29 cellular contexts compared by ENCODE assay signal in the genomic region with DNA sequence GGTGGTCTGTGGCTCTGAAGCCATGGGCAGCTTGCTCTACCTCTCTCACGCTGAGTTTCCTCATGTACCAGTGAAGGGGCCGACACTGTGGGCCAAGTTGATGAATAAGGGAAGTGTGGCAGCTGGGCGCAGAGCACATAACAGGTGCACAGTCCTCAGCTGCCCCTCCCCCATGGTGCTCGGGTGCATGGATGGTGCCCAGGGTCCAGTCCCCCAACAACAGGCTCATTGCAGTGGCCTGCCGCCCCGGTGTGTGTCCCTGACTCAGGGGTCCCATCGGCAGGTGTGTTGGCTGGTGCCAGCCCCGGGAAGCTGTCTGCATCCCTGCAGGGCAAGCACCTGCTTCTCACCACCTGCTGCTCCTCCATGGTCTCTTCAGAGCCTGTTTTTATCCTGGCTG. TPM values are rescaled to one million over a fixed set of nuclear protein-coding genes. Genes with fewer than 3 reads are reported as not detected.
DNase-seq lines count a peak whose midpoint lies in the region; ATAC-seq and TF ChIP-seq lines count a peak whose summit lies in the region.
"Had no signal": no experiment of that assay in that cellular context is flagged by ENCODE, and none has a peak within 500 bp of the region (broad histone marks: within the 10 kb centered on the region; RNA-seq: fewer than 3 reads in every experiment).

No MANE protein-coding gene starts in this region.

- H3K36me3 Mint-ChIP-seq in osteocyte (ENCODE audit: unreplicated experiment): peaks cover 20% of the 10 kb centered on the region
- no peaks in the 10 kb centered on the region for H3K36me3 Mint-ChIP-seq in T-cell
- H3K36me3 Mint-ChIP-seq: activated naive CD8-positive, alpha-beta T cell had no signal

- H3K9me3 ChIP-seq in right atrium auricular region: peaks cover 0 to 3% of the 10 kb centered on the region in 2 donors
- H3K9me3 ChIP-seq in SJCRH30 (replicated peaks): 0 out of 2 replicates have a peak, but pooled peaks cover 2% of the 10 kb centered on the region
- no peaks in the 10 kb centered on the region for H3K9me3 ChIP-seq in vagina
- H3K9me3 ChIP-seq: BE2C, colonic mucosa, neutrophil, SJSA1 had no signal

- DNase-seq in left ventricle myocardium superior (peak; percentile 27), right atrium auricular region (ENCODE audit: low spot score) (no peak), SJCRH30 (peak; percentile 44 to 59), osteocyte (ENCODE audit: extremely low spot score, unreplicated experiment) (no peak), vagina (ENCODE audit: extremely low spot score in 2 of 2) (no peak), activated gamma-delta T cell (lab: John Stamatoyannopoulos, UW) (no peak), OCI-M1 (lab: John Stamatoyannopoulos, UW) (no peak), T-cell (no peak)
- DNase-seq: ACHN; activated CD4-positive, alpha-beta memory T cell treated with anti-CD3 and anti-CD28 coated beads, Interleukin-2, amount 10 ng/mL, durations not matched to agents 7 days and 5 days; activated CD4-positive, CD25-positive, alpha-beta regulatory T cell treated with anti-CD3 and anti-CD28 coated beads, Interleukin-2, amount 50 U/mL, for 72 hours; activated CD8-positive, alpha-beta memory T cell treated with anti-CD3 and anti-CD28 coated beads, Interleukin-2, amount 50 U/mL, for 48 hours; anterior cingulate cortex; BE2C; colonic mucosa; effector memory CD4-positive, alpha-beta T cell; foreskin fibroblast; heart right ventricle; mesenchymal stem cell; NCI-H1436; NCI-H2081 treated with DMSO at 0.1 percent for 48 hours; NCI-H510A; T-helper 1 cell had no signal

- CTCF ChIA-PET in T-cell (lab: Charles Lee): no interaction called here

- H3K4me1 ChIP-seq in right atrium auricular region (peaks cover 0 to 29% of the 10 kb centered on the region in 2 donors), SJCRH30 (peaks cover 15% of the 10 kb centered on the region; the same call in 1 of the 2 replicates), vagina (peaks cover 67% of the 10 kb centered on the region)
- H3K4me1 ChIP-seq: BE2C, colonic mucosa had no signal

- POLR2A ChIA-PET in T-cell (lab: Charles Lee): no interaction called here

- intact Hi-C loops in left ventricle myocardium superior (cut with micrococcal nuclease) (no loop called here), vagina (cut with DNase I) (no loop called here)

- H3K27ac ChIP-seq in right atrium auricular region (no peak overlapping the region), SJCRH30 (no peak overlapping the region), vagina (peak overlapping the region; percentile 17)
- H3K27ac ChIP-seq: colonic mucosa, heart right ventricle, neutrophil, SJSA1 had no signal

- H3K27ac Mint-ChIP-seq in osteocyte (ENCODE audit: unreplicated experiment) (peak overlapping the region; percentile 52), T-cell (no peak overlapping the region)
- H3K27ac Mint-ChIP-seq: activated CD4-positive, alpha-beta memory T cell treated with anti-CD3 and anti-CD28 coated beads, Interleukin-2, amount 10 ng/mL, durations not matched to agents 7 days and 5 days; activated naive CD8-positive, alpha-beta T cell; activated T-helper 17 cell treated with anti-CD3 and anti-CD28 coated beads, Interleukin-2, amount 50 U/mL, for 72 hours had no signal

- no peaks in the 10 kb centered on the region for H3K36me3 ChIP-seq in right atrium auricular region
- no peaks in the 10 kb centered on the region for H3K36me3 ChIP-seq in SJCRH30
- no peaks in the 10 kb centered on the region for H3K36me3 ChIP-seq in vagina
- H3K36me3 ChIP-seq: BE2C, colonic mucosa, heart right ventricle, neutrophil, tibial nerve had no signal

- H3K9me3 Mint-ChIP-seq in osteocyte (ENCODE audit: unreplicated experiment): peaks cover 3% of the 10 kb centered on the region
- peaks cover 10 to 23% (median 10%) of the 10 kb centered on the region in 3 donors for H3K9me3 Mint-ChIP-seq in T-cell
- H3K9me3 Mint-ChIP-seq: activated CD4-positive, alpha-beta memory T cell treated with anti-CD3 and anti-CD28 coated beads, Interleukin-2, amount 10 ng/mL, durations not matched to agents 7 days and 5 days had no signal

- no peak for TF ChIP-seq POLR2A in vagina (IDR thresholded peaks at IDR 0.05)

- H3K27me3 ChIP-seq in right atrium auricular region (no peaks in the 10 kb centered on the region), SJCRH30 (no peaks in the 10 kb centered on the region), vagina (no peaks in the 10 kb centered on the region)
- H3K27me3 ChIP-seq: BE2C, colonic mucosa, heart right ventricle, neutrophil, SJSA1, tibial nerve had no signal

- H3K4me1 Mint-ChIP-seq in osteocyte (ENCODE audit: unreplicated experiment): peaks cover 92% of the 10 kb centered on the region
- no peaks in the 10 kb centered on the region for H3K4me1 Mint-ChIP-seq in T-cell
- H3K4me1 Mint-ChIP-seq: activated CD4-positive, alpha-beta memory T cell treated with anti-CD3 and anti-CD28 coated beads, Interleukin-2, amount 10 ng/mL, durations not matched to agents 7 days and 5 days; activated T-helper 17 cell treated with anti-CD3 and anti-CD28 coated beads, Interleukin-2, amount 50 U/mL, for 72 hours had no signal

- H3K4me3 Mint-ChIP-seq in osteocyte (ENCODE audit: unreplicated experiment) (no peak overlapping the region), T-cell (no peak overlapping the region)
- H3K4me3 Mint-ChIP-seq: activated CD4-positive, alpha-beta memory T cell treated with anti-CD3 and anti-CD28 coated beads, Interleukin-2, amount 10 ng/mL, durations not matched to agents 7 days and 5 days; activated naive CD8-positive, alpha-beta T cell; activated T-helper 17 cell treated with anti-CD3 and anti-CD28 coated beads, Interleukin-2, amount 50 U/mL, for 72 hours had no signal

- H3K4me3 ChIP-seq in right atrium auricular region: no peak overlapping the region
- no peak overlapping the region for H3K4me3 ChIP-seq in SJCRH30
- peak overlapping the region in 1 of 2 donors; percentile 5 for H3K4me3 ChIP-seq in vagina
- H3K4me3 ChIP-seq: colonic mucosa, heart right ventricle, K562, SJSA1, tibial nerve had no signal

- TF ChIP-seq CTCF in right atrium auricular region (IDR thresholded peaks at IDR 0.05): no peak
- no peak for TF ChIP-seq CTCF in osteocyte (IDR thresholded peaks at IDR 0.05)
- no peak for TF ChIP-seq CTCF in vagina (IDR thresholded peaks at IDR 0.05)

- no peak for ATAC-seq in left ventricle myocardium superior
- ATAC-seq in T-cell (replicated peaks in 1 of 4): no peak
- ATAC-seq: activated T-helper 17 cell treated with anti-CD3 and anti-CD28 coated beads, Interleukin-2, amount 50 U/mL, for 72 hours; heart right ventricle; K562 had no signal

- H3K27me3 Mint-ChIP-seq in osteocyte (ENCODE audit: unreplicated experiment) (no peaks in the 10 kb centered on the region), T-cell (peaks cover 2 to 6% of the 10 kb centered on the region in 2 donors)
- H3K27me3 Mint-ChIP-seq: activated naive CD8-positive, alpha-beta T cell had no signal

RNA-seq across cellular contexts. Expression of gene COL5A1, which starts 36.6 kb away (rescaled TPM):
- total RNA-seq in left ventricle myocardium superior (14.8 TPM), right atrium auricular region (10 to 100 TPM; 10.9 to 22.0 TPM), osteocyte (1,552 and 1,672 TPM in 2 replicates), vagina (36.6 TPM), T-cell (1 to 10 TPM in 4 of 5 donors, under 1 TPM in 1; 0.18 to 2.3 (median 1.7) TPM)
- 30.9 and 32.1 TPM in 2 replicates for total RNA-seq in SJCRH30 (2014; rRNA removed; shearing (Covaris generic))

Comparison
In these comparisons a context has a peak if more than half of its experiments do, and no peak if none do; other contexts are left out.
1. DNase-seq: peak in left ventricle myocardium superior (single experiment) and SJCRH30 (2 of 2); none in right atrium auricular region (single experiment), osteocyte (single experiment), vagina (0 of 2), activated gamma-delta T cell (single experiment), OCI-M1 (single experiment) and T-cell (0 of 34).
2. RNA of gene COL5A1, which starts 36.6 kb away (total RNA-seq): 1,552 to 1,672 TPM in osteocyte; 36.6 TPM in vagina (single experiment), 30.9 to 32.1 TPM in SJCRH30, 10.9 to 22.0 TPM in right atrium auricular region, 14.8 TPM in left ventricle myocardium superior (single experiment) and 0.18 to 2.3 TPM in T-cell; every median in the first group is over 10 times any median in the second.